In the genomic region with DNA sequence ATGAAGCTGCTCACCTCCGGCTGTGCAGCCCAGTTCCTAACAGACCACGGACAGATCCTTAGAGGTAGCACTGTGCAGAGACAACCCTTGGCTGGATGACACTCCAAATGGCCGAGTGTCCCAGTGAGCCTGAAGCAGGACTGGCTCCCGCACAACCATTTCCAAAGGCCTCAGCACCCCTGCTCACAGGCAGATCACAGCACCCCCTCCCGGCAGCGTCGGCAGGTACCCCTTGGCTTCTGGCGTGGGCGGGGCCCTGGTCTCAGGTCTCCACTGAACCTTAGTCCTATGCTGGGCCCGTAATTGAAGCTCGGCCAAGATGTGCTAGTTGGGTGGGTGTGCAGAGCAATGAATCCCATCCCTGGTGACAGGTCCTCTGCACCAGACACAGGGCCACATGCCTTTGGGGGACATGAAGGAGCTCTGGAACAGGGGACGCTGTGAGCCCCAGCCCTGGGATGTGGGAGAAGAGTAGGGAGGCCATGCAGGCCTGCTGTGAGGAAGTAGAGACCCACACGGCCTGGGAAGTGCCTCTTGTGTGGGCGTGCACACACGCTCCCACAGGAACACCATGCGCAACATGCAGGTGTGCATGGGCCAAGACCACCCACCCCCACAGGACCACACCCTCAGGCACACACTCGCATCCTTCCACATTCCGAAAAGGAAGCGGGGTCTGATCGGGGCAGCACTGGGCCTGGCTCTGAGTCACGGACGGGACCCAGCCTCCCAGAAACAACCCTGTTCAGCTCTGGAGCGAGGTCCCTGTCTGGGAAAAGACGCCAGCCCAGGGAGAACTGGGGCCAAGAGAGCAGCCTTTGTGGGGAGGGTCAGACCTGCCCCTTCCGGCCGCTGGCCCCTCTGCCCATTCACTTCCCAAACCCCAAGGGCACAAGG, we compare ENCODE assay signal across 1 cellular context.
TF ChIP-seq lines count a peak whose summit lies in the region.

No MANE protein-coding gene starts in this region.

TF ChIP-seq in HCT116, 20 proteins besides CTCF, POLR2A, EP300 and RAD21:
- TF ChIP-seq ATF3 (IDR thresholded peaks at IDR 0.05) (no peak), EGR1 (IDR thresholded peaks at IDR 0.05; ENCODE audit: low read depth) (no peak), EZH2phosphoT487 (IDR thresholded peaks at IDR 0.05; ENCODE audit: borderline replicate concordance) (no peak), YY1 (IDR thresholded peaks at IDR 0.05; ENCODE audit: extremely low read depth, insufficient replicate concordance, low read depth, low read length) (no peak)
